12 cellular contexts compared by ENCODE assay signal in genomic region chr5:140855772-140856674, GRCh38. TPM values are rescaled to one million over a fixed set of nuclear protein-coding genes. Genes with fewer than 3 reads are reported as not detected.
A peak's percentile ranks its signal among the peaks of the same experiment; 100 is the strongest.
DNase-seq lines count a peak whose midpoint lies in the region; ATAC-seq and TF ChIP-seq lines count a peak whose summit lies in the region.
"Had no signal": no experiment of that assay in that cellular context is flagged by ENCODE, and none has a peak within 500 bp of the region (broad histone marks: within the 10 kb centered on the region; RNA-seq: fewer than 3 reads in every experiment).

PCDHA10 (plus strand) TSS chr5:140855897; CDS start chr5:140856049, 152 bp downstream.

- peak within 1 kb of the TSS; percentile 76 for H3K27ac Mint-ChIP-seq in neural crest cell (ENCODE audit: unreplicated experiment)
- no peak within 1 kb of the TSS for H3K27ac Mint-ChIP-seq in stimulated activated naive B cell treated with anti-CD40 and anti-IgM and Interleukin-4, amounts not matched to agents 10 μg/mL and 1 μg/mL and 100 μg/mL, for 72 hours
- H3K27ac Mint-ChIP-seq: activated T-helper 2 cell treated with anti-CD3 and anti-CD28 coated beads, Interferon-gamma antibody, Interleukin-2, Interleukin-4, amounts not matched to agents 10 μg/mL and 5 μg/mL and 100 μg/mL, durations not matched to agents 14 hours and 24 hours and 36 hours had no signal

- no peaks in the 10 kb centered on the region for H3K4me1 ChIP-seq in tibial artery
- H3K4me1 ChIP-seq: SJCRH30, stomach had no signal

- H3K36me3 ChIP-seq in tibial artery = no peaks in the 10 kb centered on the region
- H3K36me3 ChIP-seq: SJCRH30, stomach had no signal

- TF ChIP-seq CTCF in neural crest cell (conservative IDR thresholded peaks at IDR 0.05) = peak; percentile 70
- TF ChIP-seq CTCF in tibial artery (IDR thresholded peaks at IDR 0.05) = no peak

- H3K27ac ChIP-seq in tibial artery = no peak within 1 kb of the TSS
- H3K27ac ChIP-seq: SJCRH30, stomach had no signal

- peaks cover 0 to 5% of the 10 kb centered on the region in 2 donors for H3K27me3 ChIP-seq in tibial artery
- H3K27me3 ChIP-seq: SJCRH30 had no signal

- H3K4me1 Mint-ChIP-seq in neural crest cell = peaks cover 5% of the 10 kb centered on the region
- no peaks in the 10 kb centered on the region for H3K4me1 Mint-ChIP-seq in stimulated activated naive B cell treated with anti-CD40 and anti-IgM and Interleukin-4, amounts not matched to agents 10 μg/mL and 1 μg/mL and 100 μg/mL, for 72 hours

- DNase-seq in DMS53 treated with DMSO at 0.1 percent for 48 hours (lab: John Stamatoyannopoulos, UW; ENCODE audit: unreplicated experiment) = peak; percentile 55
- peak; percentile 56 to 67 for DNase-seq in NCI-H187 (lab: John Stamatoyannopoulos, UW)
- peak; percentile 27 for DNase-seq in dermis blood vessel endothelial cell
- no peak for DNase-seq in neural crest cell (ENCODE audit: low read depth, low spot score)
- DNase-seq in tibial artery = no peak
- no peak for DNase-seq in stimulated activated naive B cell treated with anti-CD40 and anti-IgM and Interleukin-4, amounts not matched to agents 10 μg/mL and 1 μg/mL and 100 μg/mL, for 72 hours
- DNase-seq: GF-D8, stomach had no signal

- peaks cover 0 to 47% (median 26%) of the 10 kb centered on the region in 3 donors for H3K9me3 ChIP-seq in tibial artery
- H3K9me3 ChIP-seq: SJCRH30 had no signal

- no peak within 1 kb of the TSS for H3K4me3 ChIP-seq in tibial artery
- H3K4me3 ChIP-seq: SJCRH30 had no signal

- no peaks in the 10 kb centered on the region for H3K27me3 Mint-ChIP-seq in neural crest cell (ENCODE audit: low read depth)
- peaks cover 12 to 31% of the 10 kb centered on the region in 2 donors for H3K27me3 Mint-ChIP-seq in stimulated activated naive B cell treated with anti-CD40 and anti-IgM and Interleukin-4, amounts not matched to agents 10 μg/mL and 1 μg/mL and 100 μg/mL, for 72 hours

- peak within 1 kb of the TSS; percentile 82 for H3K4me3 Mint-ChIP-seq in neural crest cell
- H3K4me3 Mint-ChIP-seq in stimulated activated naive B cell treated with anti-CD40 and anti-IgM and Interleukin-4, amounts not matched to agents 10 μg/mL and 1 μg/mL and 100 μg/mL, for 72 hours = no peak within 1 kb of the TSS

- ATAC-seq in HG02588 (IDR thresholded peaks at IDR 0.05; ENCODE audit: unreplicated experiment) = no peak
- no peak for ATAC-seq in stimulated activated naive B cell treated with anti-CD40 and anti-IgM and Interleukin-4, amounts not matched to agents 10 μg/mL and 1 μg/mL and 100 μg/mL, for 72 hours (replicated peaks)
- no peak for ATAC-seq in GM19455 (IDR thresholded peaks at IDR 0.05; ENCODE audit: unreplicated experiment)

- intact Hi-C loops in tibial artery (cut with DNase I; ENCODE audit: low total_unique reads) = no loop called here

- peaks cover 11% of the 10 kb centered on the region for H3K9me3 Mint-ChIP-seq in neural crest cell
- H3K9me3 Mint-ChIP-seq in stimulated activated naive B cell treated with anti-CD40 and anti-IgM and Interleukin-4, amounts not matched to agents 10 μg/mL and 1 μg/mL and 100 μg/mL, for 72 hours = peaks cover 6 to 12% of the 10 kb centered on the region in 2 donors

- H3K36me3 Mint-ChIP-seq in neural crest cell (ENCODE audit: low read depth) = peaks cover 63% of the 10 kb centered on the region
- H3K36me3 Mint-ChIP-seq in stimulated activated naive B cell treated with anti-CD40 and anti-IgM and Interleukin-4, amounts not matched to agents 10 μg/mL and 1 μg/mL and 100 μg/mL, for 72 hours = peaks cover 4 to 7% of the 10 kb centered on the region in 2 donors

RNA-seq across cellular contexts. Expression of gene PCDHA10, which starts in this region (rescaled TPM):
- total RNA-seq in dermis blood vessel endothelial cell (0.09 and 0.17 TPM in 2 replicates), neural crest cell (7.3 and 7.4 TPM in 2 replicates)
- total RNA-seq: activated T-helper 2 cell treated with anti-CD3 and anti-CD28 coated beads, Interferon-gamma antibody, Interleukin-2, Interleukin-4, amounts not matched to agents 10 μg/mL and 5 μg/mL and 100 μg/mL, durations not matched to agents 14 hours and 24 hours and 36 hours had no signal

Comparison
In these comparisons a context has a peak if more than half of its experiments do, and no peak if none do; other contexts are left out.
1. Peak in DNase-seq in dermis blood vessel endothelial cell; RNA of the gene not detected or under 1 TPM.
2. DNase-seq: peak in DMS53 treated with DMSO at 0.1 percent for 48 hours (single experiment) and NCI-H187 (2 of 2); none in neural crest cell (single experiment), tibial artery (0 of 2) and stimulated activated naive B cell treated with anti-CD40 and anti-IgM and Interleukin-4, amounts not matched to agents 10 μg/mL and 1 μg/mL and 100 μg/mL, for 72 hours (single experiment).